ENCODE assay signal across 8 cellular contexts in genomic region chr10:1048349-1048731, GRCh38. TPM values are rescaled to one million over a fixed set of nuclear protein-coding genes. Genes with fewer than 3 reads are reported as not detected.
DNase-seq lines count a peak whose midpoint lies in the region; ATAC-seq and TF ChIP-seq lines count a peak whose summit lies in the region.

No MANE protein-coding gene starts in this region.

- H3K14ac ChIP-seq in neuronal stem cell (ENCODE audit: low read length), result peak overlapping the region; percentile 28

- no peaks in the 10 kb centered on the region for H3K9me3 ChIP-seq in BLaER1 treated with 17β-estradiol and CSF1 and Interleukin-3, amounts not matched to agents 10 nM and 100 nM (replicated peaks in 1 of 11)
- no peaks in the 10 kb centered on the region for H3K9me3 ChIP-seq in fibroblast of lung (ENCODE audit: control insufficient read depth, insufficient read depth, low read depth, low read length)
- peaks cover 1 to 4% of the 10 kb centered on the region in 2 donors for H3K9me3 ChIP-seq in neuronal stem cell (replicated peaks in 1 of 2; ENCODE audit: control insufficient read depth in 2 of 2, insufficient read depth in 1 of 2, low read depth in 1 of 2, low read length in 2 of 2)

- H3K36me3 ChIP-seq in BLaER1 treated with 17β-estradiol and CSF1 and Interleukin-3, amounts not matched to agents 10 nM and 100 nM, result peaks cover 19 to 39% (median 29%) of the 10 kb centered on the region in 11 experiments
- H3K36me3 ChIP-seq in fibroblast of lung (ENCODE audit: control insufficient read depth, insufficient read depth, low read length), result peaks cover 1% of the 10 kb centered on the region
- H3K36me3 ChIP-seq in neuronal stem cell (replicated peaks in 1 of 2; ENCODE audit: control insufficient read depth in 2 of 2, insufficient read depth in 2 of 2, low read length in 2 of 2), result peaks cover 16 to 72% of the 10 kb centered on the region in 2 donors

- WGBS in neuronal stem cell (ENCODE audit: extremely low coverage in 2 of 2, insufficient read length in 2 of 2, insufficient replicate concordance in 1 of 2), 2 donors, result no CpG with 5 or more reads among the region's 37 CpGs

- H3K79me2 ChIP-seq in fibroblast of lung (ENCODE audit: control insufficient read depth, insufficient read depth, low read length), result peaks cover 69% of the 10 kb centered on the region

- peak overlapping the region; percentile 68 for H2BK15ac ChIP-seq in neuronal stem cell (ENCODE audit: low read length)

- ATAC-seq in HG02840 (IDR thresholded peaks at IDR 0.05; ENCODE audit: low FRiP score, unreplicated experiment) (peak; percentile 15), GM21619 (IDR thresholded peaks at IDR 0.05; ENCODE audit: unreplicated experiment) (no peak)

- H3K4me3 ChIP-seq in BLaER1 treated with 17β-estradiol and CSF1 and Interleukin-3, amounts not matched to agents 10 nM and 100 nM, result peak overlapping the region; percentile 75 to 95 (median 84)
- H3K4me3 ChIP-seq in fibroblast of lung (replicated peaks in 1 of 4; ENCODE audit: control extremely low read depth in 1 of 4, insufficient read depth in 1 of 4, low read depth in 3 of 4, low read length in 4 of 4), result peak overlapping the region; percentile 94 to 99 (median 95)
- H3K4me3 ChIP-seq in neuronal stem cell (ENCODE audit: low read length in 2 of 2), result peak overlapping the region; percentile 83 to 100

- H3K18ac ChIP-seq in neuronal stem cell (ENCODE audit: low read length), result peak overlapping the region; percentile 80

- no peak overlapping the region for H4K91ac ChIP-seq in neuronal stem cell (ENCODE audit: low read depth, low read length, poor library complexity)

- DNase-seq in fibroblast of lung (ENCODE audit: low read depth in 2 of 2) (peak; percentile 50), neuronal stem cell (ENCODE audit: low spot score) (no peak), RPMI8226 (no peak), NCI-H510A treated with DMSO at 0.1 percent for 48 hours (lab: John Stamatoyannopoulos, UW) (no peak)

- H2BK120ac ChIP-seq in neuronal stem cell (ENCODE audit: low read depth, low read length), result peak overlapping the region; percentile 89

- peaks cover 57 to 71% (median 66%) of the 10 kb centered on the region in 10 experiments for H3K4me1 ChIP-seq in BLaER1 treated with 17β-estradiol and CSF1 and Interleukin-3, amounts not matched to agents 10 nM and 100 nM
- H3K4me1 ChIP-seq in fibroblast of lung (ENCODE audit: control insufficient read depth, extremely low read depth, insufficient read depth, low read length), result peaks cover 4% of the 10 kb centered on the region
- H3K4me1 ChIP-seq in neuronal stem cell (ENCODE audit: control insufficient read depth in 2 of 2, insufficient read depth in 1 of 2, low read depth in 1 of 2, low read length in 2 of 2), result peaks cover 11 to 22% of the 10 kb centered on the region in 2 donors

- H3K27ac ChIP-seq in BLaER1 treated with 17β-estradiol and CSF1 and Interleukin-3, amounts not matched to agents 10 nM and 100 nM, result peak overlapping the region; percentile 88 to 96 (median 92)
- H3K27ac ChIP-seq in VCaP (peak overlapping the region; percentile 92), fibroblast of lung (ENCODE audit: insufficient read depth, low read length) (peak overlapping the region; percentile 98), neuronal stem cell (replicated peaks; ENCODE audit: low read length) (peak overlapping the region; percentile 100)

- H3K4me2 ChIP-seq in BLaER1 treated with 17β-estradiol and CSF1 and Interleukin-3, amounts not matched to agents 10 nM and 100 nM, result peak overlapping the region; percentile 84 to 95 (median 88)
- peak overlapping the region; percentile 77 for H3K4me2 ChIP-seq in fibroblast of lung (ENCODE audit: extremely low read depth, insufficient read depth, low read length)
- H3K4me2 ChIP-seq in neuronal stem cell (ENCODE audit: insufficient read depth, low read length, poor library complexity, severe bottlenecking), result peak overlapping the region; percentile 47

- H2AFZ ChIP-seq in fibroblast of lung (ENCODE audit: low read length) (peak overlapping the region; percentile 5), neuronal stem cell (ENCODE audit: low read length) (peak overlapping the region; percentile 64)

- peak overlapping the region; percentile 97 for H3K23ac ChIP-seq in neuronal stem cell (ENCODE audit: low read depth, low read length, poor library complexity)

- H3K79me1 ChIP-seq in neuronal stem cell (ENCODE audit: low read depth, low read length), result no peaks in the 10 kb centered on the region

- peaks cover 15 to 63% (median 34%) of the 10 kb centered on the region in 11 experiments; a peak in 16 of 22 replicates for H4K20me1 ChIP-seq in BLaER1 treated with 17β-estradiol and CSF1 and Interleukin-3, amounts not matched to agents 10 nM and 100 nM
- peaks cover 1% of the 10 kb centered on the region for H4K20me1 ChIP-seq in fibroblast of lung (ENCODE audit: control insufficient read depth, extremely low read depth, insufficient read depth, low read length)

- H2BK12ac ChIP-seq in neuronal stem cell (ENCODE audit: low read length), result no peak overlapping the region

- peak overlapping the region; percentile 97 for H2BK5ac ChIP-seq in neuronal stem cell (ENCODE audit: low read length)

- no peaks in the 10 kb centered on the region for H3K27me3 ChIP-seq in BLaER1 treated with 17β-estradiol and CSF1 and Interleukin-3, amounts not matched to agents 10 nM and 100 nM
- H3K27me3 ChIP-seq in fibroblast of lung (ENCODE audit: control insufficient read depth, insufficient read depth, low read length) (no peaks in the 10 kb centered on the region), neuronal stem cell (ENCODE audit: control insufficient read depth in 3 of 3, insufficient read depth in 3 of 3, low read depth in 1 of 3, low read length in 3 of 3) (no peaks in the 10 kb centered on the region)

- peak overlapping the region; percentile 86 to 95 (median 93) for H3K9ac ChIP-seq in BLaER1 treated with 17β-estradiol and CSF1 and Interleukin-3, amounts not matched to agents 10 nM and 100 nM
- H3K9ac ChIP-seq in fibroblast of lung (ENCODE audit: insufficient read depth, low read length), result peak overlapping the region; percentile 97
- peak overlapping the region; percentile 98 for H3K9ac ChIP-seq in neuronal stem cell (ENCODE audit: low read depth, low read length, poor library complexity)

- TF ChIP-seq CTCF in VCaP (conservative IDR thresholded peaks at IDR 0.05) (no peak), fibroblast of lung (conservative IDR thresholded peaks at IDR 0.05 in 1 of 2, IDR thresholded peaks at IDR 0.05 in 1 of 2; ENCODE audit: low read depth in 1 of 2, low read length in 2 of 2) (no peak)

- H4K8ac ChIP-seq in neuronal stem cell (ENCODE audit: low read depth, low read length), result no peak overlapping the region

- no peak overlapping the region for H3K4ac ChIP-seq in neuronal stem cell (ENCODE audit: low read length)

- H2AK5ac ChIP-seq in neuronal stem cell (ENCODE audit: low read depth, low read length), result peak overlapping the region; percentile 81

RNA-seq across cellular contexts. Expression of gene IDI1, which starts 0.6 kb away (rescaled TPM):
- 91.7 and 202 TPM in 2 replicates for total RNA-seq in fibroblast of lung
- polyA plus RNA-seq in fibroblast of lung, result 110 and 156 TPM in 2 replicates
- 80.5 and 109 TPM in 2 replicates for polyA plus RNA-seq in fibroblast of lung (2012)
- 13.3 and 13.4 TPM in 2 replicates for polyA minus RNA-seq in fibroblast of lung (ENCODE audit: low replicate concordance)
- polyA plus RNA-seq in neuronal stem cell (2013, experiment 1 of 2), result 161 TPM
- polyA plus RNA-seq in neuronal stem cell (2013, experiment 2 of 2), result 163 TPM

RNA-seq across cellular contexts. Expression of gene WDR37, which starts 7.8 kb away (rescaled TPM):
- 9.8 and 13.0 TPM in 2 replicates for total RNA-seq in fibroblast of lung
- 15.8 and 17.2 TPM in 2 replicates for polyA plus RNA-seq in fibroblast of lung
- 11.0 and 12.2 TPM in 2 replicates for polyA plus RNA-seq in fibroblast of lung (2012)
- polyA minus RNA-seq in fibroblast of lung (ENCODE audit: low replicate concordance), result 47.1 and 56.1 TPM in 2 replicates
- 7.2 TPM for polyA plus RNA-seq in neuronal stem cell (2013, experiment 1 of 2)
- 7.3 TPM for polyA plus RNA-seq in neuronal stem cell (2013, experiment 2 of 2)

RNA-seq across cellular contexts. Expression of gene IDI2, which starts 22.7 kb away (rescaled TPM):
- not detected in 2 replicates for total RNA-seq in fibroblast of lung
- polyA plus RNA-seq in fibroblast of lung, result not detected in 2 replicates
- not detected in 2 replicates for polyA plus RNA-seq in fibroblast of lung (2012)
- polyA minus RNA-seq in fibroblast of lung (ENCODE audit: low replicate concordance), result not detected in 2 replicates
- 0.03 TPM for polyA plus RNA-seq in neuronal stem cell (2013, experiment 1 of 2)
- not detected for polyA plus RNA-seq in neuronal stem cell (2013, experiment 2 of 2)

Comparison
In these comparisons a context has a peak if more than half of its experiments do, and no peak if none do; other contexts are left out.
1. DNase-seq: peak in fibroblast of lung (2 of 2); none in neuronal stem cell (single experiment), RPMI8226 (single experiment) and NCI-H510A treated with DMSO at 0.1 percent for 48 hours (single experiment).
2. Peak in every context shown above with its lines, with median percentiles within 50 percentile points of each other: H3K27ac ChIP-seq, H3K4me2 ChIP-seq, H3K4me3 ChIP-seq and H3K9ac ChIP-seq.